ENCODE assay signal across 1 cellular context in genomic region chr1:117642963-117643362, GRCh38.
TF ChIP-seq lines count a peak whose summit lies in the region.

No MANE protein-coding gene starts in this region.

TF ChIP-seq in GM23338, 12 proteins besides CTCF, POLR2A, EP300 and RAD21 (continued from another document):
- no peak for TF ChIP-seq ZNF462 (CRISPR knock-in tag; IDR thresholded peaks at IDR 0.05)
- TF ChIP-seq EZH2 (IDR thresholded peaks at IDR 0.05; ENCODE audit: low read depth, unreplicated experiment) = no peak
- no peak for TF ChIP-seq STAT1 (IDR thresholded peaks at IDR 0.05; ENCODE audit: unreplicated experiment)
